In the genomic region with DNA sequence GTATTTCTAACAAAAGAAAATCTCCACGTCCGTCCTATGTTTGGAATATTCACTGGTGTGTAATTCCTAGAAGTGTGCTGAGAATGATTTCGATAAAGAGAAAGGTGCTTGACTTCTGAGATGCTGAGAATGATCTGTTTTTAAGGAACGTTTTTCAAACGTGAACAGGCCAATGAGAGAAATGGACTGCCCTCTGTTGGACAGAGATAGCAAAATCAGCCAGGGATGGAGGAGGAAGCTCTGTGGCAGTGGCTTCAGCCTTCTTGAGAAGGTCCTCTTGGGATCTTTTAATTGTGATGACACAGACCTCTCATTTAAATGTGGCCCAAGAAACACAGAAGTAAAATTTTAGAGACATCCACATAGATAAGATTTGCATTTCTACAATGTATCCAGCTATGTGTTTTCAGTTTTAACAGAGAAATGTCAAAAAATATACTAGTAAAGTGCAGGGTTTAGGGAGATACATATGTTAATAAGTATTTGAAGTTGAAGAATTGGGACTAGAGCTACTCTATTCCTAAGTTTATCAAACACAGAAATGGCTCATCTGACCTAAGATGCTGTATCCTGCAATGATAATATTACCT, we compare ENCODE assay signal across 8 cellular contexts.
DNase-seq lines count a peak whose midpoint lies in the region; ATAC-seq and TF ChIP-seq lines count a peak whose summit lies in the region.

No MANE protein-coding gene starts in this region.

- H3K4me1 Mint-ChIP-seq in chondrocyte (ENCODE audit: low read depth), result no peaks in the 10 kb centered on the region

- no peaks in the 10 kb centered on the region for H3K9me3 Mint-ChIP-seq in chondrocyte (ENCODE audit: low read depth)

- DNase-seq in CMK (ENCODE audit: low read depth) (peak; percentile 11), NCI-H82 treated with DMSO at 0.1 percent for 48 hours (lab: John Stamatoyannopoulos, UW; ENCODE audit: unreplicated experiment) (peak; percentile 26), chondrocyte (ENCODE audit: low spot score) (no peak), medulla oblongata (ENCODE audit: extremely low spot score) (peak; percentile 67), putamen (ENCODE audit: low spot score) (no peak), occipital lobe (lab: John Stamatoyannopoulos, UW) (no peak)

- peaks cover 58% of the 10 kb centered on the region for H3K27me3 Mint-ChIP-seq in chondrocyte (ENCODE audit: low read depth)

- H3K4me3 Mint-ChIP-seq in chondrocyte (ENCODE audit: unreplicated experiment), result no peak overlapping the region

- ATAC-seq in GM18517 (IDR thresholded peaks at IDR 0.05; ENCODE audit: unreplicated experiment), result peak; percentile 64
- ATAC-seq in HG03342 (IDR thresholded peaks at IDR 0.05; ENCODE audit: unreplicated experiment), result peak; percentile 66

- H3K36me3 Mint-ChIP-seq in chondrocyte (ENCODE audit: low read depth), result peaks cover 2% of the 10 kb centered on the region

- TF ChIP-seq CTCF in chondrocyte (IDR thresholded peaks at IDR 0.05), result peak; percentile 87

- no peak overlapping the region for H3K27ac Mint-ChIP-seq in chondrocyte (ENCODE audit: unreplicated experiment)

Comparison
In these comparisons a context has a peak if more than half of its experiments do, and no peak if none do; other contexts are left out.
1. DNase-seq: peak in CMK (single experiment), NCI-H82 treated with DMSO at 0.1 percent for 48 hours (single experiment) and medulla oblongata (single experiment); none in chondrocyte (single experiment), putamen (single experiment) and occipital lobe (single experiment).